8 cellular contexts compared by ENCODE assay signal in genomic region chr21:32278518-32279376, GRCh38. TPM values are rescaled to one million over a fixed set of nuclear protein-coding genes. Genes with fewer than 3 reads are reported as not detected.
A peak's percentile ranks its signal among the peaks of the same experiment; 100 is the strongest.
DNase-seq lines count a peak whose midpoint lies in the region; ATAC-seq and TF ChIP-seq lines count a peak whose summit lies in the region.

MIS18A (minus strand) TSS chr21:32279049; CDS start chr21:32279014, 35 bp downstream.

- H3K27me3 ChIP-seq in SK-N-SH (ENCODE audit: insufficient read depth) (no peaks in the 10 kb centered on the region), testis (no peaks in the 10 kb centered on the region)

- no peaks in the 10 kb centered on the region for H4K20me1 ChIP-seq in SK-N-SH (ENCODE audit: insufficient read depth)

- peak within 1 kb of the TSS; percentile 68 for H3K9ac ChIP-seq in SK-N-SH

- no peak for TF ChIP-seq CTCF in SK-N-SH (IDR thresholded peaks at IDR 0.05)
- peak in 1 of 3 experiments; percentile 41 for TF ChIP-seq CTCF in testis (IDR thresholded peaks at IDR 0.05)

- POLR2A ChIA-PET in SK-N-SH (lab: Yijun Ruan, JAX): interaction anchor here (0.6 kb wide), 1 partner anchor 1067 kb away, joined by 4 read pairs; no protein-coding TSS in a partner anchor

- H3K4me1 ChIP-seq in SK-N-SH (ENCODE audit: control insufficient read depth in 1 of 2, insufficient read depth in 2 of 2, low read depth in 1 of 2, low read length in 1 of 2): peaks cover 0 to 14% of the 10 kb centered on the region in 2 experiments; a peak in 2 of 4 replicates
- H3K4me1 ChIP-seq in testis: peaks cover 11% of the 10 kb centered on the region

- no peak for TF ChIP-seq RAD21 in SK-N-SH (IDR thresholded peaks at IDR 0.05; ENCODE audit: low read length)

- H3K9me3 ChIP-seq in SK-N-SH: no peaks in the 10 kb centered on the region
- no peaks in the 10 kb centered on the region for H3K9me3 ChIP-seq in testis

- TF ChIP-seq POLR2A in testis (IDR thresholded peaks at IDR 0.05): no peak

- peaks cover 12% of the 10 kb centered on the region for H3F3A ChIP-seq in SK-N-SH (replicated peaks; ENCODE audit: insufficient read depth)

- DNase-seq in GM04504 (ENCODE audit: low read depth) (peak; percentile 87), NCI-H1048 (lab: John Stamatoyannopoulos, UW) (peak; percentile 81), SK-N-SH (peak; percentile 98), globus pallidus (ENCODE audit: low spot score) (peak; percentile 93), occipital lobe (lab: John Stamatoyannopoulos, UW) (peak; percentile 87), testis (peak; percentile 92)
- DNase-seq in activated naive CD4-positive, alpha-beta T cell treated with anti-CD3 and anti-CD28 coated beads, Interleukin-2, amount 50 U/mL, for 16 hours: peak; percentile 99

- peak within 1 kb of the TSS; percentile 94 for H2AFZ ChIP-seq in SK-N-SH (ENCODE audit: low read depth)

- peaks cover 32% of the 10 kb centered on the region for H3K79me2 ChIP-seq in SK-N-SH (ENCODE audit: insufficient read depth)

- H3K36me3 ChIP-seq in SK-N-SH (replicated peaks in 1 of 2; ENCODE audit: control insufficient read depth in 1 of 2, insufficient read depth in 2 of 2, low read length in 1 of 2) (peaks cover 8 to 15% of the 10 kb centered on the region in 2 experiments), testis (ENCODE audit: low read depth, missing control alignments) (no peaks in the 10 kb centered on the region)

- ATAC-seq in HG02571 (IDR thresholded peaks at IDR 0.05; ENCODE audit: unreplicated experiment): peak; percentile 97

- WGBS in SK-N-SH (ENCODE audit: low lambda C conversion rate): 0% methylated on average over 19 of the region's 69 CpGs
- 0 to 1% methylated on average over 7 to 69 of the region's 69 CpGs for WGBS in testis, 2 donors

- intact Hi-C loops in testis (cut with DNase I; ENCODE audit: low total_unique reads): no loop called here

- CTCF ChIA-PET in SK-N-SH (lab: Yijun Ruan, JAX): interaction anchor here (0.9 to 1.3 kb wide), 4 partner anchors 13 to 322 kb away, joined by 3 to 8 read pairs (median 4); no protein-coding TSS in a partner anchor

- H3K9me2 ChIP-seq in SK-N-SH: no peaks in the 10 kb centered on the region

- peak within 1 kb of the TSS; percentile 74 to 83 for H3K4me3 ChIP-seq in SK-N-SH (ENCODE audit: low read depth in 2 of 2, low read length in 1 of 2)
- peak within 1 kb of the TSS; percentile 70 to 74 for H3K4me3 ChIP-seq in testis

- H3K4me2 ChIP-seq in SK-N-SH: peak within 1 kb of the TSS; percentile 93

- H3K27ac ChIP-seq in SK-N-SH (ENCODE audit: low read depth in 2 of 2, low read length in 1 of 2): peak within 1 kb of the TSS; percentile 11 to 64; a peak in 3 of 4 replicates
- peak within 1 kb of the TSS; percentile 16 to 63 for H3K27ac ChIP-seq in testis

- TF ChIP-seq EP300 in SK-N-SH (IDR thresholded peaks at IDR 0.05; ENCODE audit: borderline replicate concordance in 1 of 2, low read depth in 1 of 2, low read length in 1 of 2): no peak

TF ChIP-seq in SK-N-SH, 30 proteins besides CTCF, POLR2A, EP300 and RAD21:
- TF ChIP-seq ZBTB33 (IDR thresholded peaks at IDR 0.05; ENCODE audit: borderline replicate concordance, low read depth): peak; percentile 55; the same call in 1 of the 2 replicates
- peak; percentile 98 for TF ChIP-seq NRF1 (IDR thresholded peaks at IDR 0.05; ENCODE audit: low read depth, low read length)
- TF ChIP-seq NFIC (IDR thresholded peaks at IDR 0.05; ENCODE audit: borderline replicate concordance): no peak
- TF ChIP-seq MXI1 (IDR thresholded peaks at IDR 0.05; ENCODE audit: low read depth, low read length): peak; percentile 95; the same call in 1 of the 2 replicates
- no peak for TF ChIP-seq USF2 (IDR thresholded peaks at IDR 0.05; ENCODE audit: borderline replicate concordance, low read depth, low read length)
- TF ChIP-seq TAF1 (IDR thresholded peaks at IDR 0.05; ENCODE audit: borderline replicate concordance, low read depth, low read length): peak; percentile 60
- TF ChIP-seq YY1 (IDR thresholded peaks at IDR 0.05; ENCODE audit: low read depth): peak; percentile 88
- peak; percentile 45; the same call in 1 of the 2 replicates for TF ChIP-seq JUND (IDR thresholded peaks at IDR 0.05)
- TF ChIP-seq TEAD4 (IDR thresholded peaks at IDR 0.05; ENCODE audit: borderline replicate concordance, insufficient read depth): no peak
- no peak for TF ChIP-seq GABPA (IDR thresholded peaks at IDR 0.05; ENCODE audit: low read depth)
- peak; percentile 7; the same call in 1 of the 2 replicates for TF ChIP-seq FOSL2 (IDR thresholded peaks at IDR 0.05; ENCODE audit: borderline replicate concordance, low read depth)
- TF ChIP-seq GATA2 (CRISPR knock-in tag; IDR thresholded peaks at IDR 0.05): no peak
- peak; percentile 95 for TF ChIP-seq POLR2AphosphoS5 (IDR thresholded peaks at IDR 0.05; ENCODE audit: low read depth, low read length)
- no peak for TF ChIP-seq FOXM1 (IDR thresholded peaks at IDR 0.05; ENCODE audit: low read depth)
- peak; percentile 80 for TF ChIP-seq MAX (IDR thresholded peaks at IDR 0.05; ENCODE audit: low read depth)
- peak; percentile 95 for TF ChIP-seq SIN3A (IDR thresholded peaks at IDR 0.05; ENCODE audit: borderline replicate concordance, low read depth, low read length)
- no peak for TF ChIP-seq IRF3 (IDR thresholded peaks at IDR 0.05; ENCODE audit: low read depth, low read length)
- TF ChIP-seq FOXJ3 (CRISPR knock-in tag; IDR thresholded peaks at IDR 0.05): no peak
- peak; percentile 78 for TF ChIP-seq CHD2 (IDR thresholded peaks at IDR 0.05; ENCODE audit: low read length, partially characterized antibody)

RNA-seq across cellular contexts. Expression of gene MIS18A, which starts in this region (rescaled TPM):
- polyA plus RNA-seq in SK-N-SH (2012; rRNA removed) (11.6 and 14.2 TPM in 2 replicates), testis (ENCODE audit: insufficient read depth, low read depth, low replicate concordance) (34.4 TPM)
- 14.0 and 14.8 TPM in 2 replicates for polyA plus RNA-seq in SK-N-SH (2012; cell fraction: cytosol; rRNA removed)
- 6.9 and 7.4 TPM in 2 replicates for polyA plus RNA-seq in SK-N-SH (2012; cell fraction: nucleus; rRNA removed)
- total RNA-seq in occipital lobe (9.0 TPM), testis (10 to 100 TPM; 27.8 to 32.6 TPM)

Comparison
In these comparisons a context has a peak if more than half of its experiments do, and no peak if none do; other contexts are left out.
1. Peak in every context shown above with its lines: DNase-seq, ATAC-seq, H3K4me3 ChIP-seq and H3K27ac ChIP-seq.